1 cellular context compared by ENCODE assay signal in genomic region chr19:57269515-57270250, GRCh38.
A peak's percentile ranks its signal among the peaks of the same experiment; 100 is the strongest.
TF ChIP-seq lines count a peak whose summit lies in the region.

No MANE protein-coding gene starts in this region.

TF ChIP-seq in K562, 482 proteins besides CTCF, POLR2A, EP300 and RAD21:
- TF ChIP-seq FOSL1 (tag; conservative IDR thresholded peaks at IDR 0.05) (peak; percentile 63), ATF3 (IDR thresholded peaks at IDR 0.05) (peak; percentile 29), ATF3 (CRISPR knock-in tag; conservative IDR thresholded peaks at IDR 0.05) (no peak), NFIC (IDR thresholded peaks at IDR 0.05) (0 out of 2 replicates have a peak, but pooled peaks have one; percentile 28), ZNF384 (IDR thresholded peaks at IDR 0.05; ENCODE audit: low read depth, low read length) (0 out of 2 replicates have a peak, but pooled peaks have one; percentile 37), NCOA1 (IDR thresholded peaks at IDR 0.05; ENCODE audit: low read depth) (no peak)
